9 cellular contexts compared by ENCODE assay signal in the genomic region with DNA sequence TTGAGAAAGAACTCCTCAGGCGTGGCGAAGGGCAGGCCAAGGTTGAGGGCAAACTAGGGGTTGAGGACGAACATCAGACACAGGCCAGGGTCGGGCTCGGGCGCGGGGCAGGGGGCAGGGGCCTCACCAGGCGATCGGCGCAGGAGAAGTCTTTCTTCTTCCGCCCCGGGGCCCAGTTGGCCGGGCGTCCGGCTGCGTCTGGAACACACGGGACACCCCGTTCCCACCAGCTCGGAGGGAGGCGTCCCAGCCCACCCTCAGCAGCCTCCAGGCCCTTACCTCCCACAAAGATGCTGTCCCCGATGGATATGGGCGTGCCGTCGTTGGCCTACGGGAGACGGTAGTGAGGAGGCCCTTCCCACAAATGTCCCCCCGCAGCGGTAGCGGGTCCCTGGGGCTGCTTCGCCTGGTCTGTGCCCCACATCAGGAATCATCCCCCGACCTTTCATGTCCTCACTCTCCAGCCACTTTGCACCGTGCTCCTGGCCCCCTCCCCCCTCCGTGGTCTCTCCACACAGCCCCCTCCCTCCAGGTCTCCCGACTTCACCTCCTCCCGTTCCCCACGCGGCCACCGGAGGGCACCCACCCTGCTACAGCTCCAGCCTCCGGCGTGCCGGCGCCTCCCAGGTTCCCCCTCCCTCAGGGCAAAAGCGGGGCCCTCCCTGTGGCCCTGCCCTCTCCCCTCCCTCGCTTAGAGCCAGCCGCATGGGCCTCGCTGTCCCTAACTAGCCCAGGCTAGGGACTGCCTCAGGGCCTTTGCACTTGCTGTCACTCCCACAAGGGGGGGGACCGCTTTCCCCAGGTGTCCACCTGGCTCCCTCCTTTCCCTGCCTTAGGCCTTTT. TPM values are rescaled to one million over a fixed set of nuclear protein-coding genes. Genes with fewer than 3 reads are reported as not detected.
DNase-seq lines count a peak whose midpoint lies in the region; ATAC-seq lines count a peak whose summit lies in the region.
"Had no signal": no experiment of that assay in that cellular context is flagged by ENCODE, and none has a peak within 500 bp of the region (broad histone marks: within the 10 kb centered on the region; RNA-seq: fewer than 3 reads in every experiment).

No MANE protein-coding gene starts in this region.

- H3K4me1 Mint-ChIP-seq in effector memory CD8-positive, alpha-beta T cell (ENCODE audit: low read depth in 2 of 2) = peaks cover 26 to 27% of the 10 kb centered on the region in 2 donors

- H3K27me3 Mint-ChIP-seq in effector memory CD8-positive, alpha-beta T cell = no peaks in the 10 kb centered on the region

- peak overlapping the region; percentile 47 to 80 for H3K27ac Mint-ChIP-seq in effector memory CD8-positive, alpha-beta T cell

- no peak for ATAC-seq in effector memory CD8-positive, alpha-beta T cell (replicated peaks)

- no peaks in the 10 kb centered on the region for H3K9me3 Mint-ChIP-seq in effector memory CD8-positive, alpha-beta T cell

- no peak overlapping the region for H3K4me3 Mint-ChIP-seq in effector memory CD8-positive, alpha-beta T cell

- intact Hi-C loops in posterior vena cava (cut with DNase I) = no loop called here

- H3K36me3 Mint-ChIP-seq in effector memory CD8-positive, alpha-beta T cell (ENCODE audit: insufficient read depth) = peaks cover 72% of the 10 kb centered on the region

- DNase-seq in NCI-H82 (lab: John Stamatoyannopoulos, UW) (peak; percentile 63), NCI-H82 treated with DMSO at 0.1 percent for 48 hours (lab: John Stamatoyannopoulos, UW; ENCODE audit: unreplicated experiment) (no peak), HuH-7.5 (ENCODE audit: low spot score) (peak; percentile 87), posterior vena cava (ENCODE audit: low spot score) (peak; percentile 82), cerebellum (ENCODE audit: low spot score) (no peak), NCI-H1417 treated with DMSO at 0.1 percent for 48 hours (lab: John Stamatoyannopoulos, UW) (no peak), DMS79 (lab: John Stamatoyannopoulos, UW) (no peak)
- DNase-seq in effector memory CD8-positive, alpha-beta T cell = no peak
- DNase-seq: NCI-H774 had no signal

RNA-seq across cellular contexts. Expression of gene PNKP, which starts 4.7 kb away (rescaled TPM):
- total RNA-seq in posterior vena cava = 10 to 100 TPM; 40.5 to 43.4 TPM
- 31.0 TPM for total RNA-seq in cerebellum

RNA-seq across cellular contexts. Expression of gene PTOV1, which starts 11.7 kb away (rescaled TPM):
- total RNA-seq in posterior vena cava (10 to 100 TPM; 78.7 to 95.2 TPM), cerebellum (86.3 TPM)

RNA-seq across cellular contexts. Expression of gene AKT1S1, which starts 14.5 kb away (rescaled TPM):
- total RNA-seq in posterior vena cava (10 to 100 TPM; 26.5 to 28.9 TPM), cerebellum (4.2 TPM)

RNA-seq across cellular contexts. Expression of gene TBC1D17, which starts 14.9 kb away (rescaled TPM):
- total RNA-seq in posterior vena cava (10 to 100 TPM; 28.7 to 36.3 TPM), cerebellum (9.5 TPM)

RNA-seq across cellular contexts. Expression of gene IL4I1, which starts 34.1 kb away (rescaled TPM):
- total RNA-seq in posterior vena cava (1 to 10 TPM; 1.1 to 1.3 TPM), cerebellum (0.64 TPM)

Comparison
In these comparisons a context has a peak if more than half of its experiments do, and no peak if none do; other contexts are left out.
1. DNase-seq: peak in NCI-H82 (single experiment), HuH-7.5 (single experiment) and posterior vena cava (single experiment); none in NCI-H82 treated with DMSO at 0.1 percent for 48 hours (single experiment), effector memory CD8-positive, alpha-beta T cell (0 of 3), cerebellum (single experiment), NCI-H1417 treated with DMSO at 0.1 percent for 48 hours (single experiment) and DMS79 (single experiment).